Comparison of ENCODE assay signal across 2 cellular contexts in the genomic region with DNA sequence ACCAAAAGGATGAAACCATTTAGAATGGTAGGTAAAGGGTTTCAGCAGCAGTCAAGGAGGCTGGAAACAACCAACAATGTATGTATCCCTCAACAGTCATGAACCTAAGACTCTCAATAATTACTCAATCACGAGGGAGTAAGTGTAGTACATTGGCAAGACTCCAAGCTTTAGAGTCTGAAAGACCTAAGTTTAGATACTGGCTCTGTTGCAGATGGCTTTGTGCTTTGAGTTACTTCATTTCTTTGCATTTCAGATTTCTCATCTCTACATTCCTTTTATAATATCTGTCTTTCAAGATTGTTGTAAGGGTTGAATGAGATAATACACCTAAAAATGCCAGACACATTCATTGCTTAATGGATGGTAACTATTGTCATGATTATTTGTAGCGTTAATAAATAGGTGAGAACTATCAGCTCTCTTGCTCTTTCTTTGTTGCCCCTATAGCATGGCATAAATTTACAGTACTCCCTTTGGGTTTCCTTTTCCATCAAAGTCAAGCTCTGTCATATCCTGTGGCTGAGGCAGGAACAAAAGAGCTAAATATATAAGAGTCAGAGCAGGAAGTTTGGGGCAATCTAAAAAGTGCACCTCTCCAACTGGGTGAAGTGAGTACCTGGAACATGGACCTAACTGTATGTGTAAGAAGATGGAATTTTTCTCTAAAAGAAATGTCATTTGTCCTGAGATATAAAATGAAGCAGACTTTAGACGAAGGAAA.
A peak's percentile ranks its signal among the peaks of the same experiment; 100 is the strongest.
TF ChIP-seq lines count a peak whose summit lies in the region.

No MANE protein-coding gene starts in this region.

TF ChIP-seq in SK-N-SH treated with all-trans-retinoic acid at 6 μM for 48 hours, 23 proteins besides CTCF, POLR2A, EP300 and RAD21 (continued from another document):
- no peak for TF ChIP-seq TSHZ2 (CRISPR knock-in tag; IDR thresholded peaks at IDR 0.05)
- no peak for TF ChIP-seq TOX (CRISPR knock-in tag; IDR thresholded peaks at IDR 0.05; ENCODE audit: borderline replicate concordance)
- no peak for TF ChIP-seq ZNF70 (CRISPR knock-in tag; IDR thresholded peaks at IDR 0.05)
- TF ChIP-seq BACH2 (CRISPR knock-in tag; IDR thresholded peaks at IDR 0.05; ENCODE audit: borderline replicate concordance): no peak
- TF ChIP-seq ISL1 (CRISPR knock-in tag; IDR thresholded peaks at IDR 0.05): peak; percentile 19; the same call in 1 of the 2 replicates

TF ChIP-seq in SK-N-SH, 30 proteins besides CTCF, POLR2A, EP300 and RAD21 (continued from another document):
- TF ChIP-seq, protein P1, sequence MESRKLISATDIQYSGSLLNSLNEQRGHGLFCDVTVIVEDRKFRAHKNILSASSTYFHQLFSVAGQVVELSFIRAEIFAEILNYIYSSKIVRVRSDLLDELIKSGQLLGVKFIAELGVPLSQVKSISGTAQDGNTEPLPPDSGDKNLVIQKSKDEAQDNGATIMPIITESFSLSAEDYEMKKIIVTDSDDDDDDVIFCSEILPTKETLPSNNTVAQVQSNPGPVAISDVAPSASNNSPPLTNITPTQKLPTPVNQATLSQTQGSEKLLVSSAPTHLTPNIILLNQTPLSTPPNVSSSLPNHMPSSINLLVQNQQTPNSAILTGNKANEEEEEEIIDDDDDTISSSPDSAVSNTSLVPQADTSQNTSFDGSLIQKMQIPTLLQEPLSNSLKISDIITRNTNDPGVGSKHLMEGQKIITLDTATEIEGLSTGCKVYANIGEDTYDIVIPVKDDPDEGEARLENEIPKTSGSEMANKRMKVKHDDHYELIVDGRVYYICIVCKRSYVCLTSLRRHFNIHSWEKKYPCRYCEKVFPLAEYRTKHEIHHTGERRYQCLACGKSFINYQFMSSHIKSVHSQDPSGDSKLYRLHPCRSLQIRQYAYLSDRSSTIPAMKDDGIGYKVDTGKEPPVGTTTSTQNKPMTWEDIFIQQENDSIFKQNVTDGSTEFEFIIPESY (IDR thresholded peaks at IDR 0.05; ENCODE audit: borderline replicate concordance, low read depth): no peak
- no peak for TF ChIP-seq MEF2A (IDR thresholded peaks at IDR 0.05; ENCODE audit: borderline replicate concordance, low read depth)
- TF ChIP-seq FOXJ3 (CRISPR knock-in tag; IDR thresholded peaks at IDR 0.05): no peak
- TF ChIP-seq, protein P2, sequence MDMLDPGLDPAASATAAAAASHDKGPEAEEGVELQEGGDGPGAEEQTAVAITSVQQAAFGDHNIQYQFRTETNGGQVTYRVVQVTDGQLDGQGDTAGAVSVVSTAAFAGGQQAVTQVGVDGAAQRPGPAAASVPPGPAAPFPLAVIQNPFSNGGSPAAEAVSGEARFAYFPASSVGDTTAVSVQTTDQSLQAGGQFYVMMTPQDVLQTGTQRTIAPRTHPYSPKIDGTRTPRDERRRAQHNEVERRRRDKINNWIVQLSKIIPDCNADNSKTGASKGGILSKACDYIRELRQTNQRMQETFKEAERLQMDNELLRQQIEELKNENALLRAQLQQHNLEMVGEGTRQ (IDR thresholded peaks at IDR 0.05; ENCODE audit: borderline replicate concordance, low read depth, low read length): no peak
- TF ChIP-seq CHD2 (IDR thresholded peaks at IDR 0.05; ENCODE audit: low read length, partially characterized antibody): no peak
- no peak for TF ChIP-seq RCOR1 (IDR thresholded peaks at IDR 0.05; ENCODE audit: low read length)
- TF ChIP-seq RXRA (IDR thresholded peaks at IDR 0.05; ENCODE audit: borderline replicate concordance, low read depth): no peak
- no peak for TF ChIP-seq FOSL2 (IDR thresholded peaks at IDR 0.05; ENCODE audit: borderline replicate concordance, low read depth)
- TF ChIP-seq, protein P3, sequence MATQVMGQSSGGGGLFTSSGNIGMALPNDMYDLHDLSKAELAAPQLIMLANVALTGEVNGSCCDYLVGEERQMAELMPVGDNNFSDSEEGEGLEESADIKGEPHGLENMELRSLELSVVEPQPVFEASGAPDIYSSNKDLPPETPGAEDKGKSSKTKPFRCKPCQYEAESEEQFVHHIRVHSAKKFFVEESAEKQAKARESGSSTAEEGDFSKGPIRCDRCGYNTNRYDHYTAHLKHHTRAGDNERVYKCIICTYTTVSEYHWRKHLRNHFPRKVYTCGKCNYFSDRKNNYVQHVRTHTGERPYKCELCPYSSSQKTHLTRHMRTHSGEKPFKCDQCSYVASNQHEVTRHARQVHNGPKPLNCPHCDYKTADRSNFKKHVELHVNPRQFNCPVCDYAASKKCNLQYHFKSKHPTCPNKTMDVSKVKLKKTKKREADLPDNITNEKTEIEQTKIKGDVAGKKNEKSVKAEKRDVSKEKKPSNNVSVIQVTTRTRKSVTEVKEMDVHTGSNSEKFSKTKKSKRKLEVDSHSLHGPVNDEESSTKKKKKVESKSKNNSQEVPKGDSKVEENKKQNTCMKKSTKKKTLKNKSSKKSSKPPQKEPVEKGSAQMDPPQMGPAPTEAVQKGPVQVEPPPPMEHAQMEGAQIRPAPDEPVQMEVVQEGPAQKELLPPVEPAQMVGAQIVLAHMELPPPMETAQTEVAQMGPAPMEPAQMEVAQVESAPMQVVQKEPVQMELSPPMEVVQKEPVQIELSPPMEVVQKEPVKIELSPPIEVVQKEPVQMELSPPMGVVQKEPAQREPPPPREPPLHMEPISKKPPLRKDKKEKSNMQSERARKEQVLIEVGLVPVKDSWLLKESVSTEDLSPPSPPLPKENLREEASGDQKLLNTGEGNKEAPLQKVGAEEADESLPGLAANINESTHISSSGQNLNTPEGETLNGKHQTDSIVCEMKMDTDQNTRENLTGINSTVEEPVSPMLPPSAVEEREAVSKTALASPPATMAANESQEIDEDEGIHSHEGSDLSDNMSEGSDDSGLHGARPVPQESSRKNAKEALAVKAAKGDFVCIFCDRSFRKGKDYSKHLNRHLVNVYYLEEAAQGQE (IDR thresholded peaks at IDR 0.05; ENCODE audit: low read depth, low read length): no peak
- TF ChIP-seq NFIC (IDR thresholded peaks at IDR 0.05; ENCODE audit: borderline replicate concordance): no peak
- no peak for TF ChIP-seq SMC3 (IDR thresholded peaks at IDR 0.05; ENCODE audit: low read depth, low read length)
- no peak for TF ChIP-seq MXI1 (IDR thresholded peaks at IDR 0.05; ENCODE audit: low read depth, low read length)
- TF ChIP-seq ELF1 (IDR thresholded peaks at IDR 0.05): no peak
